Comparison of ENCODE assay signal across 6 cellular contexts in the genomic region with DNA sequence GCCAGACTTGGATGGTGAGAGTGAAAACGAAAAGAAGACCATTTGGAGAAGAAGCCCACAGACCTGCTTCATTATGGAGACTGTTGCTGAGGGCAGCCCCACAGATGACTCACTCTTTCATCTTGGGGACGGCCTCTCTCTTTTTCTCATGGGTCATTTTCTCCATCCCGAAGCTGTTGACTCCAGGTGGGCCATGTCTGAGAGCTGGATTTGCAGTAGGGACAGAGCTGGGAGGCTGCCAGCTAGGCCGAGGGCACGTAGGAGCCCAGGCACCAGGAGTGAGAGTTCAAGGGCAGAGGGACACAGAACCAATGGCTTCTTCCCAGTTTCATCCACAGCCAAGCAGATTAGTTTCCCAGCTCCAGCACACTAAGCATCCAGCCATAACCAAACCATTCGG.
"Had no signal": no experiment of that assay in that cellular context is flagged by ENCODE, and none has a peak within 500 bp of the region (broad histone marks: within the 10 kb centered on the region; RNA-seq: fewer than 3 reads in every experiment).

No MANE protein-coding gene starts in this region.

- ATAC-seq: HepG2, K562 had no signal

- H3K4me3 Mint-ChIP-seq: IgD-negative memory B cell had no signal

- DNase-seq: IMR-90, KBM-7 had no signal

- H3K4me3 ChIP-seq: K562 had no signal

- H3K27ac Mint-ChIP-seq: IgD-negative memory B cell had no signal

- H3K27ac ChIP-seq: HL-60 had no signal
